Comparison of ENCODE assay signal across 8 cellular contexts in genomic region chr20:21303872-21304586, GRCh38. TPM values are rescaled to one million over a fixed set of nuclear protein-coding genes. Genes with fewer than 3 reads are reported as not detected.
DNase-seq lines count a peak whose midpoint lies in the region; ATAC-seq and TF ChIP-seq lines count a peak whose summit lies in the region.

No MANE protein-coding gene starts in this region.

- TF ChIP-seq CTCF in BJ (IDR thresholded peaks at IDR 0.05; ENCODE audit: insufficient read depth, low read depth, low read length) (no peak), MM.1S (IDR thresholded peaks at IDR 0.05; ENCODE audit: low read length) (no peak), coronary artery (IDR thresholded peaks at IDR 0.05) (no peak), mucosa of descending colon (IDR thresholded peaks at IDR 0.05) (no peak)

- peak overlapping the region; percentile 87 for H3K9ac ChIP-seq in MM.1S (ENCODE audit: low read length)

- H3K4me1 ChIP-seq in MM.1S (ENCODE audit: low read length): 0 out of 2 replicates have a peak, but pooled peaks cover 11% of the 10 kb centered on the region
- peaks cover 4% of the 10 kb centered on the region for H3K4me1 ChIP-seq in mucosa of descending colon (ENCODE audit: low read depth)

- DNase-seq in BJ (ENCODE audit: low read depth): no peak
- DNase-seq in MM.1S: no peak
- no peak for DNase-seq in coronary artery (ENCODE audit: low spot score)
- DNase-seq in mucosa of descending colon: no peak
- DNase-seq in NCI-H2081 treated with DMSO at 0.1 percent for 48 hours (lab: John Stamatoyannopoulos, UW): no peak
- DNase-seq in nucleus accumbens (lab: John Stamatoyannopoulos, UW): no peak
- no peak for DNase-seq in NCI-H1417 (lab: John Stamatoyannopoulos, UW)

- peak overlapping the region; percentile 49 for H3K4me2 ChIP-seq in MM.1S (ENCODE audit: low read depth, low read length)

- H3K4me3 ChIP-seq in BJ (ENCODE audit: low read depth, low read length): peak overlapping the region; percentile 63
- peak overlapping the region; percentile 81 for H3K4me3 ChIP-seq in MM.1S (ENCODE audit: low read length)
- peak overlapping the region; percentile 85 for H3K4me3 ChIP-seq in coronary artery
- peak overlapping the region; percentile 62 for H3K4me3 ChIP-seq in mucosa of descending colon

- POLR2A ChIA-PET in BJ (lab: Charles Lee): interaction anchor here (0.6 to 1.0 kb wide), 2 partner anchors 9 to 49 kb away, joined by 3 to 5 read pairs; no protein-coding TSS in a partner anchor

- ATAC-seq in GM21447 (IDR thresholded peaks at IDR 0.05; ENCODE audit: unreplicated experiment) (peak; percentile 6), mucosa of descending colon (peak; percentile 1)

- intact Hi-C loops in mucosa of descending colon (cut with DNase I, micrococcal nuclease): no loop called here

- H3K27me3 ChIP-seq in BJ (ENCODE audit: control insufficient read depth, insufficient read depth, low read length) (no peaks in the 10 kb centered on the region), MM.1S (replicated peaks; ENCODE audit: insufficient read depth, low read length) (no peaks in the 10 kb centered on the region)

- peaks cover 14% of the 10 kb centered on the region for H4K20me1 ChIP-seq in MM.1S (ENCODE audit: insufficient read depth, low read length)

- H2AFZ ChIP-seq in MM.1S (ENCODE audit: low read length): peak overlapping the region; percentile 83; the same call in 1 of the 2 replicates

- H3F3A ChIP-seq in MM.1S (ENCODE audit: insufficient read depth, low read length): peaks cover 12% of the 10 kb centered on the region

- CTCF ChIA-PET in BJ (lab: Yijun Ruan, JAX): interaction anchor here (0.9 to 1.5 kb wide), 4 partner anchors 10 to 202 kb away, joined by 3 to 6 read pairs (median 4); no protein-coding TSS in a partner anchor

- no peaks in the 10 kb centered on the region for H3K9me2 ChIP-seq in MM.1S (replicated peaks; ENCODE audit: insufficient read depth, low read length)

- no peaks in the 10 kb centered on the region for H3K36me3 ChIP-seq in BJ (ENCODE audit: control insufficient read depth, insufficient read depth, low read length)
- H3K36me3 ChIP-seq in MM.1S (replicated peaks; ENCODE audit: insufficient read depth, low read length): peaks cover 6% of the 10 kb centered on the region; the same call in 1 of the 2 replicates
- no peaks in the 10 kb centered on the region for H3K36me3 ChIP-seq in mucosa of descending colon (ENCODE audit: low read depth)

- H3K9me3 ChIP-seq in MM.1S (replicated peaks; ENCODE audit: insufficient read depth, low read length) (no peaks in the 10 kb centered on the region), mucosa of descending colon (no peaks in the 10 kb centered on the region)

- H3K79me2 ChIP-seq in MM.1S (ENCODE audit: low read length): peaks cover 34% of the 10 kb centered on the region

- H3K27ac ChIP-seq in MM.1S (ENCODE audit: low read length) (peak overlapping the region; percentile 76; the same call in 1 of the 2 replicates), coronary artery (peak overlapping the region; percentile 91 to 97)

RNA-seq across cellular contexts. Expression of gene XRN2, which starts 0.9 kb away (rescaled TPM):
- polyA plus RNA-seq in BJ (2011; rRNA removed): 48.9 and 67.7 TPM in 2 replicates
- polyA minus RNA-seq in BJ (2011; rRNA and poly(A)+ RNA removed): 20.0 and 24.6 TPM in 2 replicates
- total RNA-seq in mucosa of descending colon: 10 to 100 TPM; 35.3 to 47.7 (median 43.2) TPM
